9 cellular contexts compared by ENCODE assay signal in the genomic region with DNA sequence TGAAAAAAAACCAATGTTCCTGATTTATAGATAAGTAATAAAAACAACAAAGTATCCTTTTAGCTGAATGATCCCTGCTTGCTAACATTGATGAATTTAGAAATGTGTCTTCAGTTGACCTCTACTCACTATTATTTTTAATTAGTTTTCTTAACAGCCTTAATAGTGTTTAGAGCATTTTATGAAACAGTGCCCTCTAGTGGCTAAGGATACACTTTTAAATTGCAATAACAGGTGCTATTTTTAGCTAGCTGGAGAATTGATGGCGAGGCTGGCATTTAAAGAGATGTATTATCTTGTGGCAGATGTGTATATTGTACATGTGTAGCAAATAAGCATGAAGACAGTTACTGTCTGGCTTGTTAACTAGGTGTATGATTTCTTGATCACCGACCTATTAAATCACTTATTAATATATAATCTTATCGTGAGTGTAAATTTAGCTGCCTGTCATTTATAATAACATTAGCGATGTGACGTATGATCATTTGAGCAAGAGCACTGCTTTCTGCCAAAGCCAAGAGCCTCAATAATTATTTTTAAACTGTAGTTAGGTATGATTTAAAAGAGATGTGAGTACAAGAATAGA.
DNase-seq lines count a peak whose midpoint lies in the region; ATAC-seq and TF ChIP-seq lines count a peak whose summit lies in the region.
"Had no signal": no experiment of that assay in that cellular context is flagged by ENCODE, and none has a peak within 500 bp of the region (broad histone marks: within the 10 kb centered on the region; RNA-seq: fewer than 3 reads in every experiment).

No MANE protein-coding gene starts in this region.

- no peak overlapping the region for H3K4me3 Mint-ChIP-seq in mesothelial cell of epicardium
- H3K4me3 Mint-ChIP-seq: dendritic cell treated with granulocyte-macrophage colony-stimulating factor and Interleukin-4, amounts not matched to agents 40 ng/mL and 50 ng/mL, for 4 days had no signal

- CTCF ChIA-PET in BJ (lab: Yijun Ruan, JAX), result interaction anchor here (1.2 to 2.0 kb wide), 4 partner anchors 10 to 27 kb away, joined by 3 to 10 read pairs (median 6); no protein-coding TSS in a partner anchor

- H3K9me3 Mint-ChIP-seq in mesothelial cell of epicardium, result peaks cover 19% of the 10 kb centered on the region

- no peaks in the 10 kb centered on the region for H3K27me3 ChIP-seq in BJ (ENCODE audit: control insufficient read depth, insufficient read depth, low read length)

- H3K4me1 Mint-ChIP-seq in mesothelial cell of epicardium, result peaks cover 12% of the 10 kb centered on the region

- H3K4me3 ChIP-seq in BJ (ENCODE audit: low read depth, low read length) (no peak overlapping the region), cardiac fibroblast (replicated peaks in 1 of 2; ENCODE audit: low read depth in 2 of 2, low read length in 2 of 2) (no peak overlapping the region)

- ATAC-seq in GM21526 (IDR thresholded peaks at IDR 0.05; ENCODE audit: low FRiP score, unreplicated experiment), result peak; percentile 68
- no peak for ATAC-seq in HG02571 (IDR thresholded peaks at IDR 0.05; ENCODE audit: unreplicated experiment)
- no peak for ATAC-seq in GM18909 (IDR thresholded peaks at IDR 0.05; ENCODE audit: poor library complexity, unreplicated experiment)

- no peaks in the 10 kb centered on the region for H3K36me3 ChIP-seq in BJ (ENCODE audit: control insufficient read depth, insufficient read depth, low read length)

- H3K27me3 Mint-ChIP-seq in mesothelial cell of epicardium (ENCODE audit: low read depth), result no peaks in the 10 kb centered on the region
- H3K27me3 Mint-ChIP-seq: dendritic cell treated with granulocyte-macrophage colony-stimulating factor and Interleukin-4, amounts not matched to agents 40 ng/mL and 50 ng/mL, for 4 days had no signal

- POLR2A ChIA-PET in BJ (lab: Charles Lee), result no interaction called here

- H3K27ac Mint-ChIP-seq in mesothelial cell of epicardium, result no peak overlapping the region
- H3K27ac Mint-ChIP-seq: dendritic cell treated with granulocyte-macrophage colony-stimulating factor and Interleukin-4, amounts not matched to agents 40 ng/mL and 50 ng/mL, for 4 days had no signal

- TF ChIP-seq CTCF in BJ (IDR thresholded peaks at IDR 0.05; ENCODE audit: insufficient read depth, low read depth, low read length), result peak; percentile 36; the same call in 1 of the 2 replicates
- TF ChIP-seq CTCF in cardiac fibroblast (IDR thresholded peaks at IDR 0.05; ENCODE audit: low read depth, low read length), result peak; percentile 48
- peak; percentile 78 for TF ChIP-seq CTCF in mesothelial cell of epicardium (IDR thresholded peaks at IDR 0.05; ENCODE audit: unreplicated experiment)

- DNase-seq in BJ (ENCODE audit: low read depth), result no peak
- DNase-seq in NCI-H2171 (lab: John Stamatoyannopoulos, UW), result peak; percentile 16
- peak; percentile 33 to 59 for DNase-seq in cardiac fibroblast (ENCODE audit: low read depth in 2 of 2)
- no peak for DNase-seq in mesothelial cell of epicardium (ENCODE audit: low spot score in 2 of 2, unreplicated experiment in 2 of 2)
- DNase-seq in cortex of kidney (lab: John Stamatoyannopoulos, UW), result no peak

- peaks cover 4% of the 10 kb centered on the region for H3K36me3 Mint-ChIP-seq in mesothelial cell of epicardium

Comparison
In these comparisons a context has a peak if more than half of its experiments do, and no peak if none do; other contexts are left out.
1. DNase-seq: peak in NCI-H2171 (single experiment) and cardiac fibroblast (2 of 2); none in BJ (single experiment), mesothelial cell of epicardium (0 of 2) and cortex of kidney (single experiment).
2. Peak in every context shown above with its lines, with median percentiles within 50 percentile points of each other: CTCF ChIP-seq.